Comparison of ENCODE assay signal across 20 cellular contexts in the genomic region with DNA sequence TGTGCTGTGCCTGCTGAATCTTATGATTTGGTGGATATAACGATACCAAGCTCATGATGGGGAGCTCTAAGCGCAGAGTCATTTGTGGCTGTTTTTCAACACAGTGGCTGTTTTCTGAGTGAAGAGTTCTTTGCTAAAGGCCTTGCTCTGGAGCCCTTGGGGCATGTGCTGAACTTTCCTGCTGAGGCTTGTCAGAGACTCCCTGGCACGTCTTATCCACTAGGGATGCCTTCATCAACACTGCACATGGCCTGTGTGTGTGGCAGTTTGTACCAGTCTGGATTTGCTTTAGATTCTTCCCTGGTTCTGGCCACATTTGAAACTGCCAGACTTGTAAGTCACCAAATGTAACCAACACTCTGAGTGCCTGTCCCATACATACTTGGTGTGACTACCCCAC.
"Had no signal": no experiment of that assay in that cellular context is flagged by ENCODE, and none has a peak within 500 bp of the region (broad histone marks: within the 10 kb centered on the region; RNA-seq: fewer than 3 reads in every experiment).

No MANE protein-coding gene starts in this region.

- FAIRE-seq: K562 had no signal

- DNase-seq: activated CD4-positive, alpha-beta T cell treated with anti-CD3 and anti-CD28 coated beads for 4 hours; activated CD8-positive, alpha-beta memory T cell treated with anti-CD3 and anti-CD28 coated beads, Interleukin-2, amount 50 U/mL, for 4 hours; activated CD8-positive, alpha-beta T cell treated with anti-CD3 and anti-CD28 coated beads for 36 hours; activated effector memory CD4-positive, alpha-beta T cell treated with Interleukin-2 at 50 U/mL for 16 hours; activated naive CD4-positive, alpha-beta T cell; activated T-cell treated with anti-CD3 and anti-CD28 coated beads, Interleukin-2, amount 50 U/mL, for 1 hour; aorta; Karpas-422; NCI-H1105 treated with DMSO at 0.1 percent for 48 hours; NCI-H146; NCI-H187 treated with DMSO at 0.1 percent for 48 hours; NCI-H2081 treated with DMSO at 0.1 percent for 48 hours; NCI-H446; NCI-H524; PC-3; T-helper 1 cell had no signal

- H3K4me3 ChIP-seq: K562, SK-N-MC had no signal

- ATAC-seq: activated CD8-positive, alpha-beta T cell treated with anti-CD3 and anti-CD28 coated beads for 36 hours; K562; PC-3; Right ventricle myocardium inferior had no signal

- H3K27ac ChIP-seq: SK-N-MC, VCaP had no signal
